ENCODE assay signal across 29 cellular contexts in the genomic region with DNA sequence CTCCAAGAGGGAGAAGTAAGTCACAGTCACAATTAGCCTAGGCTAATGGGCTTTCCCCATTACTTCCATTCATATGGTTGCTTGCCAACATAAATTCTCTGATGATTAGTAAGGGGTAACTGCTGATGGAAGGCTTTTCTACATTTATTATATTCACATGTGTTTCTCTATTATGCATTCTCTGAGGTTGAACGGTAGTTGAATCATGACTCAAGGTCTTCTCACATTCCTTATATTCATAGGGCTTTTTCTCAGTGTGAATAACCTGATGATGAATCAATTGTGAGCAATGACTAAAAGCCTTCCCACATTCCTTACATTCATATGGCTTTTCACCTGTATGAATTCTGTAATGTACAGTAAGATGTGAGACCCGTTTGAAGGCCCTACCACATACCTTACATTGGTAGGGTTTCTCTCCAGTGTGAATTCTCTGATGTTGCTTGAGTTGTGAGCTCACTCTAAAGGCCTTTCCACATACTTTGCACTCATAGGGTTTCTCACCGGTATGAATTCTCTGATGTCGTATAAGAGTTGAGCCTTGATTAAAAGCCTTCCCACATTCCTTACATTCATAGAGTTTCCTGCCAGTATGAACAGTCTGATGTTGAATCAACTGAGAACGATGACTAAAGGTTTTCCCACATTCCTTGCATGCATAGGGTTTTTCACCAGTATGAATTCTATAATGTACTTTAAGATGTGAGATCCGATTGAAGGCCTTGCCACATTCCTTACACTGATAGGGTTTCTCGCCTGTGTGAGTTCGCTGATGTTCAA. TPM values are rescaled to one million over a fixed set of nuclear protein-coding genes. Genes with fewer than 3 reads are reported as not detected.
A peak's percentile ranks its signal among the peaks of the same experiment; 100 is the strongest.
DNase-seq lines count a peak whose midpoint lies in the region; ATAC-seq and TF ChIP-seq lines count a peak whose summit lies in the region.
"Had no signal": no experiment of that assay in that cellular context is flagged by ENCODE, and none has a peak within 500 bp of the region (broad histone marks: within the 10 kb centered on the region; RNA-seq: fewer than 3 reads in every experiment).

No MANE protein-coding gene starts in this region.

- ATAC-seq in HG03442 (IDR thresholded peaks at IDR 0.05; ENCODE audit: unreplicated experiment) = no peak
- no peak for ATAC-seq in GM18520 (IDR thresholded peaks at IDR 0.05; ENCODE audit: unreplicated experiment)
- ATAC-seq: A549; activated CD8-positive, alpha-beta T cell treated with anti-CD3 and anti-CD28 coated beads for 36 hours; CD8-positive, alpha-beta T cell; naive thymus-derived CD8-positive, alpha-beta T cell had no signal

- no peak overlapping the region for H3K9ac ChIP-seq in adipocyte (ENCODE audit: low read length)

- H3K79me2 ChIP-seq in ACC112 (ENCODE audit: control insufficient read depth, insufficient read depth, low read length, unreplicated experiment) = no peaks in the 10 kb centered on the region

- no peaks in the 10 kb centered on the region for H3K4me1 ChIP-seq in ACC112 (ENCODE audit: control insufficient read depth, insufficient read depth, low read length, unreplicated experiment)
- no peaks in the 10 kb centered on the region for H3K4me1 ChIP-seq in adipocyte (ENCODE audit: control insufficient read depth, insufficient read depth, low read length)
- H3K4me1 ChIP-seq: A549, esophagus squamous epithelium, left ventricle myocardium inferior, stomach, tibial artery had no signal

- peak; percentile 84 for DNase-seq in HT1080 (ENCODE audit: low read depth)
- no peak for DNase-seq in adipocyte (ENCODE audit: low read depth)
- DNase-seq in iris pigment epithelial cell (ENCODE audit: low read depth) = peak; percentile 46
- DNase-seq in foreskin melanocyte = no peak
- DNase-seq in GM13976 (ENCODE audit: low spot score) = no peak
- DNase-seq: activated CD4-positive, alpha-beta T cell treated with anti-CD3 and anti-CD28 coated beads for 1 hour; activated CD8-positive, alpha-beta T cell treated with anti-CD3 and anti-CD28 coated beads for 36 hours; caudate nucleus; CD8-positive, alpha-beta T cell; cortex of kidney; DMS 273 treated with DMSO at 0.1 percent for 48 hours; esophagus squamous epithelium; left ventricle myocardium inferior; naive thymus-derived CD8-positive, alpha-beta T cell; NCI-H1105; NCI-H1930; NCI-H2227 treated with DMSO at 0.1 percent for 48 hours; NCI-H69; RPMI8226; small intestine; stimulated activated CD4-positive, alpha-beta T cell treated with anti-CD3 and anti-CD28 coated beads, Interleukin-1b, Interleukin-23, amount 100 ng/mL, for 48 hours; stomach; tibial artery had no signal

- peaks cover 17% of the 10 kb centered on the region for H3K36me3 ChIP-seq in ACC112 (ENCODE audit: insufficient read depth, low read length)
- peaks cover 54% of the 10 kb centered on the region for H3K36me3 ChIP-seq in adipocyte (ENCODE audit: control insufficient read depth, insufficient read depth, low read length, severe bottlenecking)

- no peak for TF ChIP-seq CTCF in GM13976 (IDR thresholded peaks at IDR 0.05; ENCODE audit: borderline replicate concordance, control extremely low read depth, extremely low read depth, insufficient read depth, missing control alignments)

- peaks cover 47% of the 10 kb centered on the region for H3K9me3 ChIP-seq in adipocyte (ENCODE audit: control insufficient read depth, low read length)

- H3K4me3 ChIP-seq in ACC112 (ENCODE audit: low read depth, low read length) (no peak overlapping the region), adipocyte (ENCODE audit: low read length) (peak overlapping the region; percentile 33)
- H3K4me3 ChIP-seq: A549, esophagus squamous epithelium, left ventricle myocardium inferior, SK-N-MC, stomach, tibial artery had no signal

- in situ Hi-C loops in GM13976 (cut with MboI; ENCODE audit: low sequenced_read_pairs, unreplicated experiment) = no loop called here

- no peaks in the 10 kb centered on the region for H3K27me3 ChIP-seq in ACC112 (ENCODE audit: insufficient read depth, low read length)
- H3K27me3 ChIP-seq in adipocyte (replicated peaks; ENCODE audit: control insufficient read depth, insufficient read depth, low read length) = no peaks in the 10 kb centered on the region
- H3K27me3 ChIP-seq: esophagus squamous epithelium, stomach, tibial artery had no signal

- H2AFZ ChIP-seq in ACC112 (ENCODE audit: low read length, unreplicated experiment) = no peak overlapping the region

- peak overlapping the region; percentile 38 for H3K27ac ChIP-seq in ACC112 (ENCODE audit: low read depth, low read length)
- H3K27ac ChIP-seq: A549, esophagus squamous epithelium, HL-60, left ventricle myocardium inferior, SK-N-MC, stomach, tibial artery had no signal

RNA-seq across cellular contexts. Expression of a gene that starts 9.3 kb away (rescaled TPM):
- total RNA-seq in HT1080 (2014; rRNA removed; shearing (Covaris generic)) = 0.06 and 0.53 TPM in 2 replicates
- polyA plus RNA-seq in HT1080 (2015; cell fraction: cytosol; rRNA removed) = 0.07 TPM in 1 of 2 replicates, not detected in the other
- not detected in 2 replicates for polyA plus RNA-seq in HT1080 (2015; cell fraction: nucleus; rRNA removed)

RNA-seq across cellular contexts. Expression of a gene that starts 20.1 kb away (rescaled TPM):
- 4.5 and 6.0 TPM in 2 replicates for total RNA-seq in HT1080 (2014; rRNA removed; shearing (Covaris generic))
- 0.58 TPM in 2 replicates for polyA plus RNA-seq in HT1080 (2015; cell fraction: cytosol; rRNA removed)
- 0.20 and 0.98 TPM in 2 replicates for polyA plus RNA-seq in HT1080 (2015; cell fraction: nucleus; rRNA removed)

Comparison
In these comparisons a context has a peak if more than half of its experiments do, and no peak if none do; other contexts are left out.
1. DNase-seq: peak in HT1080 (single experiment) and iris pigment epithelial cell (single experiment); none in adipocyte (single experiment), foreskin melanocyte (single experiment) and GM13976 (single experiment).